ENCODE assay signal across 7 cellular contexts in genomic region chr11:34292546-34292945, GRCh38.
"Had no signal": no experiment of that assay in that cellular context is flagged by ENCODE, and none has a peak within 500 bp of the region (broad histone marks: within the 10 kb centered on the region; RNA-seq: fewer than 3 reads in every experiment).

No MANE protein-coding gene starts in this region.

- H3K4me3 Mint-ChIP-seq: GM23338, H9 had no signal

- DNase-seq: H9, HCEC 1CT, IMR-90 had no signal

- FAIRE-seq: H1, H54, HTR-8/SVneo had no signal

- H3K4me1 Mint-ChIP-seq: GM23338 had no signal

- H3K4me3 ChIP-seq: GM23338 had no signal

- ATAC-seq: GM23338 had no signal

- H3K9me3 Mint-ChIP-seq: GM23338, H9 had no signal

- H3K27ac Mint-ChIP-seq: GM23338 had no signal

- H3K4me2 ChIP-seq: GM23338 had no signal
